Comparison of ENCODE assay signal across 31 cellular contexts in the genomic region with DNA sequence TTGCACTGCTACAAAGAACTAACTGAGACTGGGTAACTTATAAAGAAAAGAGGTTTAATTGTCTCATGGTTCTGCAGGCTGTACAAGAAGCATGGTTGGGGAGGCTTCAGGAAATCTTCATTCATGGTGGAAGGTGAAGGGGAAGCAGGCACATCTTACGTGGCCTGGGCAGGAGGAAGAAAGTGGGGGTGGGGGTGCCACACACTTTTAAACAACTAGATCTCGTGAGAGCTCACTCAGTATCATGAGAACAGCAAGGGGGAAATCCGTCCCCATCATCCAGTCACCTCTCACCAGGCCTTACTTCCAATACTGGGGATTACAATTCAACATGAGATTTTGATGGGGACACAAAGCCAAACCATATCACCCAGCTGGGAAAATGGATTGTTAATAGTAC.
"Had no signal": no experiment of that assay in that cellular context is flagged by ENCODE, and none has a peak within 500 bp of the region (broad histone marks: within the 10 kb centered on the region; RNA-seq: fewer than 3 reads in every experiment).

No MANE protein-coding gene starts in this region.

- H3K27ac Mint-ChIP-seq: dendritic cell treated with granulocyte-macrophage colony-stimulating factor and Interleukin-4, amounts not matched to agents 40 ng/mL and 50 ng/mL, for 4 days; endodermal cell; naive thymus-derived CD4-positive, alpha-beta T cell; nephron; stimulated activated effector memory CD8-positive, alpha-beta T cell treated with anti-CD3 and anti-CD28 coated beads, Interleukin-12 subunit alpha, Interleukin-12 subunit beta, amount 100 ng/mL, for 72 hours; stimulated activated naive CD8-positive, alpha-beta T cell treated with anti-CD3 and anti-CD28 coated beads, Interleukin-15, Interleukin-2, amounts not matched to agents 100 ng/mL and 50 ng/mL, for 24 hours had no signal

- H3K36me3 Mint-ChIP-seq: naive thymus-derived CD4-positive, alpha-beta T cell; stimulated activated effector memory CD8-positive, alpha-beta T cell treated with anti-CD3 and anti-CD28 coated beads, Interleukin-12 subunit alpha, Interleukin-12 subunit beta, amount 100 ng/mL, for 72 hours had no signal

- H3K4me3 ChIP-seq: colonic mucosa, gastrocnemius medialis, heart left ventricle, hepatocyte, left lung, ovary, psoas muscle, sigmoid colon, thoracic aorta, tibial nerve, upper lobe of left lung had no signal

- H3K4me1 Mint-ChIP-seq: stimulated activated effector memory CD8-positive, alpha-beta T cell treated with anti-CD3 and anti-CD28 coated beads, Interleukin-12 subunit alpha, Interleukin-12 subunit beta, amount 100 ng/mL, for 72 hours had no signal

- H3K4me1 ChIP-seq: colonic mucosa, left lung, psoas muscle, tibial nerve had no signal

- H3K4me2 ChIP-seq: hepatocyte had no signal

- H3K4me3 Mint-ChIP-seq: dendritic cell treated with granulocyte-macrophage colony-stimulating factor and Interleukin-4, amounts not matched to agents 40 ng/mL and 50 ng/mL, for 4 days; endodermal cell; naive thymus-derived CD4-positive, alpha-beta T cell; nephron; stimulated activated effector memory CD8-positive, alpha-beta T cell treated with anti-CD3 and anti-CD28 coated beads, Interleukin-12 subunit alpha, Interleukin-12 subunit beta, amount 100 ng/mL, for 72 hours; stimulated activated naive CD8-positive, alpha-beta T cell treated with anti-CD3 and anti-CD28 coated beads, Interleukin-15, Interleukin-2, amounts not matched to agents 100 ng/mL and 50 ng/mL, for 24 hours had no signal

- H3K9me3 Mint-ChIP-seq: dendritic cell treated with granulocyte-macrophage colony-stimulating factor and Interleukin-4, amounts not matched to agents 40 ng/mL and 50 ng/mL, for 4 days; endodermal cell; nephron; stimulated activated effector memory CD8-positive, alpha-beta T cell treated with anti-CD3 and anti-CD28 coated beads, Interleukin-12 subunit alpha, Interleukin-12 subunit beta, amount 100 ng/mL, for 72 hours had no signal

- FAIRE-seq: kidney, urothelium cell line had no signal

- H3K27me3 ChIP-seq: colonic mucosa, gastrocnemius medialis, heart left ventricle, hepatocyte, left lung, ovary, sigmoid colon, tibial nerve, upper lobe of left lung had no signal

- H2AFZ ChIP-seq: hepatocyte had no signal

- ATAC-seq: esophagus mucosa; gastrocnemius medialis; heart left ventricle; left cardiac atrium; left lung; naive thymus-derived CD4-positive, alpha-beta T cell; psoas muscle; right cardiac atrium; stimulated activated effector memory CD8-positive, alpha-beta T cell treated with anti-CD3 and anti-CD28 coated beads, Interleukin-12 subunit alpha, Interleukin-12 subunit beta, amount 100 ng/mL, for 72 hours had no signal

- H3K27me3 Mint-ChIP-seq: dendritic cell treated with granulocyte-macrophage colony-stimulating factor and Interleukin-4, amounts not matched to agents 40 ng/mL and 50 ng/mL, for 4 days; naive thymus-derived CD4-positive, alpha-beta T cell; stimulated activated naive CD8-positive, alpha-beta T cell treated with anti-CD3 and anti-CD28 coated beads, Interleukin-15, Interleukin-2, amounts not matched to agents 100 ng/mL and 50 ng/mL, for 24 hours had no signal

- H3K27ac ChIP-seq: colonic mucosa, epithelial cell of prostate, gastrocnemius medialis, heart left ventricle, hepatocyte, left lung, ovary, psoas muscle, sigmoid colon, thoracic aorta, tibial nerve, upper lobe of left lung had no signal

- DNase-seq: colonic mucosa; effector CD8-positive, alpha-beta T cell; endodermal cell; foreskin fibroblast; gastrocnemius medialis; heart left ventricle; kidney; left cardiac atrium; left lung; mesendoderm; midbrain; naive thymus-derived CD4-positive, alpha-beta T cell; occipital lobe; ovary; posterior cingulate gyrus; psoas muscle; right cardiac atrium; sigmoid colon; stimulated activated CD4-positive, alpha-beta T cell treated with anti-CD3 and anti-CD28 coated beads, Interleukin-2, amount 100 ng/mL, for 24 hours; stimulated activated CD4-positive, alpha-beta T cell treated with anti-CD3 and anti-CD28 coated beads, Interleukin-4, amount 100 ng/mL, for 24 hours; upper lobe of left lung had no signal
